35 cellular contexts compared by ENCODE assay signal in genomic region chr18:78531637-78532036, GRCh38.
"Had no signal": no experiment of that assay in that cellular context is flagged by ENCODE, and none has a peak within 500 bp of the region (broad histone marks: within the 10 kb centered on the region; RNA-seq: fewer than 3 reads in every experiment).

No MANE protein-coding gene starts in this region.

- H3K4me3 Mint-ChIP-seq: activated B cell treated with CpG ODN at 0.5 μM for 24 hours; activated CD4-positive, alpha-beta memory T cell treated with anti-CD3 and anti-CD28 coated beads for 36 hours; activated CD4-positive, alpha-beta T cell treated with anti-CD3 and anti-CD28 coated beads, Interleukin-2, amount 10 ng/mL, durations not matched to agents 24 days and 14 days; activated CD8-positive, alpha-beta T cell treated with anti-CD3 and anti-CD28 coated beads for 36 hours; activated naive CD4-positive, alpha-beta T cell treated with anti-CD3 and anti-CD28 coated beads for 36 hours; activated naive CD8-positive, alpha-beta T cell treated with anti-CD3 and anti-CD28 coated beads for 36 hours; activated T-cell treated with anti-CD3 and anti-CD28 coated beads, Interleukin-2, amount 50 U/mL, for 4 hours; activated T-cell treated with anti-CD3 and anti-CD28 coated beads, Interleukin-2, amount 50 U/mL, for 72 hours; activated T-helper 1 cell treated with anti-CD3 and anti-CD28 coated beads, Interleukin-12 subunit alpha, Interleukin-12 subunit beta, Interleukin-2, Interleukin-4 antibody, amounts not matched to agents 30 ng/mL and 10 ng/mL and 1 ng/mL, durations not matched to agents 14 hours and 24 hours and 36 hours; activated T-helper 17 cell treated with anti-CD3 and anti-CD28 coated beads, Interleukin-2, amount 50 U/mL, for 72 hours; T-helper 1 cell treated with Interleukin-12 subunit alpha and Interleukin-12 subunit beta and Interleukin-4 antibody, amounts not matched to agents 30 μg/mL and 1 μg/mL, for 36 hours; T-helper 2 cell treated with Interferon-gamma antibody and Interleukin-4, amounts not matched to agents 5 μg/mL and 100 μg/mL, for 36 hours had no signal

- ATAC-seq: activated CD8-positive, alpha-beta T cell treated with anti-CD3 and anti-CD28 coated beads for 36 hours; activated naive CD4-positive, alpha-beta T cell treated with anti-CD3 and anti-CD28 coated beads, Interleukin-2, amount 50 U/mL, for 72 hours; activated T-cell treated with anti-CD3 and anti-CD28 coated beads, Interleukin-2, amount 50 U/mL, for 4 hours; activated T-cell treated with anti-CD3 and anti-CD28 coated beads, Interleukin-2, amount 50 U/mL, for 72 hours; activated T-helper 17 cell treated with anti-CD3 and anti-CD28 coated beads, Interleukin-2, amount 50 U/mL, for 72 hours; body of pancreas had no signal

- DNase-seq: activated B cell treated with CpG ODN at 0.5 μM for 24 hours; activated CD4-positive, alpha-beta memory T cell treated with anti-CD3 and anti-CD28 coated beads for 36 hours; activated CD4-positive, alpha-beta T cell treated with anti-CD3 and anti-CD28 coated beads for 4 hours; activated CD4-positive, alpha-beta T cell treated with anti-CD3 and anti-CD28 coated beads, Interleukin-2, amount 10 ng/mL, durations not matched to agents 24 days and 14 days; activated CD4-positive, alpha-beta T cell treated with anti-CD3 and anti-CD28 coated beads, Interleukin-2, amount 50 U/mL, for 1 hour; activated CD4-positive, alpha-beta T cell treated with anti-CD3 and anti-CD28 coated beads, Interleukin-2, amount 50 U/mL, for 4 hours; activated CD4-positive, CD25-positive, alpha-beta regulatory T cell treated with anti-CD3 and anti-CD28 coated beads, Interleukin-2, amount 50 U/mL, for 72 hours; activated CD8-positive, alpha-beta memory T cell treated with anti-CD3 and anti-CD28 coated beads, Interleukin-2, amount 50 U/mL, for 4 hours; activated CD8-positive, alpha-beta T cell treated with anti-CD3 and anti-CD28 coated beads for 36 hours; activated effector memory CD4-positive, alpha-beta T cell treated with anti-CD3 and anti-CD28 coated beads, Interleukin-2, amount 50 U/mL, for 16 hours; activated gamma-delta T cell treated with Interleukin-2 at 50 U/mL for 16 hours; activated naive CD4-positive, alpha-beta T cell; activated naive CD4-positive, alpha-beta T cell treated with anti-CD3 and anti-CD28 coated beads for 36 hours; activated naive CD4-positive, alpha-beta T cell treated with anti-CD3 and anti-CD28 coated beads, Interleukin-2, amount 50 U/mL, for 16 hours; activated naive CD8-positive, alpha-beta T cell treated with anti-CD3 and anti-CD28 coated beads for 36 hours; activated T-cell treated with anti-CD3 and anti-CD28 coated beads for 4 hours; activated T-cell treated with anti-CD3 and anti-CD28 coated beads, Interleukin-2, amount 50 U/mL, for 1 hour; activated T-cell treated with anti-CD3 and anti-CD28 coated beads, Interleukin-2, amount 50 U/mL, for 4 hours; activated T-cell treated with anti-CD3 and anti-CD28 coated beads, Interleukin-2, amount 50 U/mL, for 72 hours; adrenal gland; amniotic stem cell; aorta; body of pancreas; brain microvascular endothelial cell; central memory CD4-positive, alpha-beta T cell; T-helper 1 cell; T-helper 2 cell; T-helper 9 cell had no signal

- H3K36me3 Mint-ChIP-seq: activated CD4-positive, alpha-beta memory T cell treated with anti-CD3 and anti-CD28 coated beads for 36 hours; activated naive CD4-positive, alpha-beta T cell treated with anti-CD3 and anti-CD28 coated beads, Interleukin-2, amount 50 U/mL, for 72 hours; activated naive CD8-positive, alpha-beta T cell treated with anti-CD3 and anti-CD28 coated beads for 36 hours had no signal

- H3K4me1 Mint-ChIP-seq: activated B cell treated with CpG ODN at 0.5 μM for 24 hours; activated CD4-positive, alpha-beta T cell treated with anti-CD3 and anti-CD28 coated beads, Interleukin-2, amount 10 ng/mL, durations not matched to agents 24 days and 14 days; activated naive CD8-positive, alpha-beta T cell treated with anti-CD3 and anti-CD28 coated beads for 36 hours; activated T-helper 17 cell treated with anti-CD3 and anti-CD28 coated beads, Interleukin-2, amount 50 U/mL, for 72 hours had no signal

- H3K27me3 Mint-ChIP-seq: activated B cell treated with CpG ODN at 0.5 μM for 24 hours; activated CD4-positive, alpha-beta memory T cell treated with anti-CD3 and anti-CD28 coated beads for 36 hours; activated CD4-positive, alpha-beta T cell treated with anti-CD3 and anti-CD28 coated beads, Interleukin-2, amount 10 ng/mL, durations not matched to agents 24 days and 14 days had no signal

- H3K9me3 ChIP-seq: adrenal gland, body of pancreas, breast epithelium had no signal

- H3K4me1 ChIP-seq: adrenal gland, body of pancreas, breast epithelium had no signal

- H3K27me3 ChIP-seq: adrenal gland, body of pancreas, brain microvascular endothelial cell had no signal

- H3K27ac Mint-ChIP-seq: activated B cell treated with CpG ODN at 0.5 μM for 24 hours; activated CD4-positive, alpha-beta memory T cell treated with anti-CD3 and anti-CD28 coated beads for 36 hours; activated CD4-positive, alpha-beta T cell treated with anti-CD3 and anti-CD28 coated beads, Interleukin-2, amount 10 ng/mL, durations not matched to agents 24 days and 14 days; activated CD8-positive, alpha-beta T cell treated with anti-CD3 and anti-CD28 coated beads for 36 hours; activated naive CD4-positive, alpha-beta T cell treated with anti-CD3 and anti-CD28 coated beads for 36 hours; activated naive CD4-positive, alpha-beta T cell treated with anti-CD3 and anti-CD28 coated beads, Interleukin-2, amount 50 U/mL, for 72 hours; activated naive CD8-positive, alpha-beta T cell treated with anti-CD3 and anti-CD28 coated beads for 36 hours; activated T-cell treated with anti-CD3 and anti-CD28 coated beads, Interleukin-2, amount 50 U/mL, for 72 hours; activated T-helper 1 cell treated with anti-CD3 and anti-CD28 coated beads, Interleukin-12 subunit alpha, Interleukin-12 subunit beta, Interleukin-2, Interleukin-4 antibody, amounts not matched to agents 30 ng/mL and 10 ng/mL and 1 ng/mL, durations not matched to agents 14 hours and 24 hours and 36 hours; activated T-helper 17 cell treated with anti-CD3 and anti-CD28 coated beads, Interleukin-2, amount 50 U/mL, for 72 hours; T-helper 1 cell treated with Interleukin-12 subunit alpha and Interleukin-12 subunit beta and Interleukin-4 antibody, amounts not matched to agents 30 μg/mL and 1 μg/mL, for 36 hours; T-helper 2 cell treated with Interferon-gamma antibody and Interleukin-4, amounts not matched to agents 5 μg/mL and 100 μg/mL, for 36 hours had no signal

- H3K27ac ChIP-seq: adrenal gland, body of pancreas, brain microvascular endothelial cell, breast epithelium, VCaP had no signal

- H3K4me3 ChIP-seq: adrenal gland, body of pancreas, breast epithelium had no signal

- H3K9me3 Mint-ChIP-seq: activated B cell treated with CpG ODN at 0.5 μM for 24 hours; activated CD4-positive, alpha-beta memory T cell treated with anti-CD3 and anti-CD28 coated beads for 36 hours; activated CD4-positive, alpha-beta T cell treated with anti-CD3 and anti-CD28 coated beads, Interleukin-2, amount 10 ng/mL, durations not matched to agents 24 days and 14 days; activated CD8-positive, alpha-beta T cell treated with anti-CD3 and anti-CD28 coated beads for 36 hours; activated naive CD4-positive, alpha-beta T cell treated with anti-CD3 and anti-CD28 coated beads for 36 hours; activated naive CD4-positive, alpha-beta T cell treated with anti-CD3 and anti-CD28 coated beads, Interleukin-2, amount 50 U/mL, for 72 hours; activated naive CD8-positive, alpha-beta T cell treated with anti-CD3 and anti-CD28 coated beads for 36 hours; activated T-cell treated with anti-CD3 and anti-CD28 coated beads, Interleukin-2, amount 50 U/mL, for 4 hours; activated T-helper 1 cell treated with anti-CD3 and anti-CD28 coated beads, Interleukin-12 subunit alpha, Interleukin-12 subunit beta, Interleukin-2, Interleukin-4 antibody, amounts not matched to agents 30 ng/mL and 10 ng/mL and 1 ng/mL, durations not matched to agents 14 hours and 24 hours and 36 hours; activated T-helper 17 cell treated with anti-CD3 and anti-CD28 coated beads, Interleukin-2, amount 50 U/mL, for 72 hours; T-helper 1 cell treated with Interleukin-12 subunit alpha and Interleukin-12 subunit beta and Interleukin-4 antibody, amounts not matched to agents 30 μg/mL and 1 μg/mL, for 36 hours; T-helper 2 cell treated with Interferon-gamma antibody and Interleukin-4, amounts not matched to agents 5 μg/mL and 100 μg/mL, for 36 hours had no signal
